ENCODE assay signal across 1 cellular context in the genomic region with DNA sequence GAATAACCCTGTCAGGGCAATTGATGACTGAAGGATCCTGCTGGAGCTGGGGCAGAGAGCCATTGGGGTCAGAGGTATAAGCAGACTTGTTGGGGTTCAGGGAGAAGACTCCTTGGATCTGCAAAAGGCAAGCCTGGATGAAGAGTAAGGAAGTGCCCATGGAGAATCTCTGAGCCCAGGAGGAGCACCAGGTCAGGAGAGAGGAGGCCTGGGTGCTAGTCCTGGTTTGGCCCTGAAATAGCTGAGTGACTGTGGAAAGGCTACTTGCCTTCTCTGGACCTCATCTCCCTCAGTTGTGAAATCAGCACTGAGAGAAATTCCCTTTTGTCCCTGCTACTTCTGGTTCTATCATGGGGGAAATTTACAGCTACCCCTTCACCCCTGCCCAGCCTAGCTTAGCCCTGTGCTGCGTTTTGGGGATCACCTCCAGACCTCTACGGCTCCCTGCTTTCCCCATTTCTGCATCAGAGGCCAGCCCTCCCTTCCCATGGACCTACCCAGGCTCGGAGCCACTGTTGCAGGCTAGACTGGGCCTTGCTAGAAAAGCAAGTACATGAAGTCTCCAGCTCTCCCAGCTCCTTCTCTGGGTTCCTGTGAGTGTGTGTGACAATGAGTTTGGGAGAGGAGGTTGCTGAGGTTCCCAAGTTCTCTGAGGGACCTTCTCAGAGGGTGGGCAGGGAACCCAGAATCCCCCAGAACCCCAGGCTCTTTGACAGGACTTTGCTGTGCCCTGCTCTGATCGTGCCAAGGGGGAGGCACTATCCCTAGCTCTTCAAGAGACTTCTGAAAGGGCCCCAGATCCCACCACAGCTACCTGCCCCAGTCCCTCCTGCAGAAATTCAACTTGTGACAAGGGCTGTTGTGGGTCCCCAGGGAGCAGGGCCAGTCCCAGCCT.
TF ChIP-seq lines count a peak whose summit lies in the region.

No MANE protein-coding gene starts in this region.

TF ChIP-seq in H1, 55 proteins besides CTCF, POLR2A, EP300 and RAD21:
- TF ChIP-seq CBX8 (IDR thresholded peaks at IDR 0.05; ENCODE audit: borderline replicate concordance, low read depth, low read length) (no peak), TCF12 (IDR thresholded peaks at IDR 0.05; ENCODE audit: low read depth, low read length) (no peak), EZH2 (IDR thresholded peaks at IDR 0.05; ENCODE audit: low read depth, low read length, severe bottlenecking) (no peak), CREB1 (IDR thresholded peaks at IDR 0.05) (no peak), NANOG (IDR thresholded peaks at IDR 0.05; ENCODE audit: insufficient read depth, low read depth, low read length, poor library complexity, severe bottlenecking) (no peak), SP2 (IDR thresholded peaks at IDR 0.05; ENCODE audit: low read length) (no peak), BCL11A (IDR thresholded peaks at IDR 0.05; ENCODE audit: low read depth in 2 of 2, low read length in 2 of 2) (no peak), BACH1 (IDR thresholded peaks at IDR 0.05; ENCODE audit: low read length) (no peak), EGR1 (IDR thresholded peaks at IDR 0.05; ENCODE audit: borderline replicate concordance, low read depth, low read length) (no peak), POU5F1 (IDR thresholded peaks at IDR 0.05; ENCODE audit: low read depth, low read length) (no peak), ZNF274 (IDR thresholded peaks at IDR 0.05; ENCODE audit: borderline replicate concordance, extremely low read depth, low read length) (no peak), TAF1 (IDR thresholded peaks at IDR 0.05; ENCODE audit: low read depth, low read length) (no peak), ASH2L (IDR thresholded peaks at IDR 0.05; ENCODE audit: low read length) (no peak), CEBPB (IDR thresholded peaks at IDR 0.05; ENCODE audit: low read depth, low read length) (no peak)
